ENCODE assay signal across 14 cellular contexts in genomic region chr22:49866134-49866533, GRCh38.
"Had no signal": no experiment of that assay in that cellular context is flagged by ENCODE, and none has a peak within 500 bp of the region (broad histone marks: within the 10 kb centered on the region; RNA-seq: fewer than 3 reads in every experiment).

No MANE protein-coding gene starts in this region.

- H3K4me3 Mint-ChIP-seq: neural progenitor cell, type B pancreatic cell had no signal

- H3K27ac Mint-ChIP-seq: activated T-cell treated with anti-CD3 and anti-CD28 coated beads, Interleukin-2, amount 50 U/mL, for 72 hours; neural progenitor cell; type B pancreatic cell had no signal

- H3K27me3 ChIP-seq: neural progenitor cell, ovary had no signal

- ATAC-seq: activated T-cell treated with anti-CD3 and anti-CD28 coated beads, Interleukin-2, amount 50 U/mL, for 72 hours had no signal

- H3K4me1 ChIP-seq: neural progenitor cell had no signal

- H3K27me3 Mint-ChIP-seq: type B pancreatic cell had no signal

- DNase-seq: activated CD4-positive, alpha-beta T cell treated with anti-CD3 and anti-CD28 coated beads, Interleukin-2, amount 50 U/mL, for 1 hour; activated CD4-positive, CD25-positive, alpha-beta regulatory T cell; activated T-cell treated with anti-CD3 and anti-CD28 coated beads, Interleukin-2, amount 50 U/mL, for 72 hours; cortex of kidney; effector CD8-positive, alpha-beta T cell; erythroblast; hippocampal formation; kidney glomerular epithelial cell; mesendoderm; stimulated activated CD4-positive, alpha-beta T cell treated with anti-CD3 and anti-CD28 coated beads, Interleukin-12 subunit alpha, Interleukin-12 subunit beta, amount 100 ng/mL, for 4 hours; stimulated activated naive CD4-positive, alpha-beta T cell treated with Interleukin-2 at 50 U/mL for 16 hours had no signal

- H3K4me3 ChIP-seq: neural progenitor cell, ovary had no signal

- H3K27ac ChIP-seq: neural progenitor cell, ovary had no signal

- H3K36me3 ChIP-seq: ovary had no signal

- H3K4me1 Mint-ChIP-seq: neural progenitor cell had no signal
